ENCODE assay signal across 9 cellular contexts in genomic region chr1:241518447-241519307, GRCh38. TPM values are rescaled to one million over a fixed set of nuclear protein-coding genes. Genes with fewer than 3 reads are reported as not detected.
DNase-seq lines count a peak whose midpoint lies in the region; ATAC-seq and TF ChIP-seq lines count a peak whose summit lies in the region.
"Had no signal": no experiment of that assay in that cellular context is flagged by ENCODE, and none has a peak within 500 bp of the region (broad histone marks: within the 10 kb centered on the region; RNA-seq: fewer than 3 reads in every experiment).

No MANE protein-coding gene starts in this region.

- intact Hi-C loops in heart left ventricle (cut with DNase I): no loop called here
- intact Hi-C loops in posterior vena cava (cut with DNase I): no loop called here

- no peaks in the 10 kb centered on the region for H3K9me2 ChIP-seq in Loucy (replicated peaks; ENCODE audit: low read depth, low read length)

- peak overlapping the region; percentile 79 for H3K9ac ChIP-seq in Loucy (ENCODE audit: low read depth, low read length, poor library complexity, severe bottlenecking)

- DNase-seq in HAP-1 (ENCODE audit: low spot score in 2 of 2) (peak in 1 of 2 experiments; percentile 37), heart left ventricle (peak in 3 of 5 donors; percentile 18 to 47 (median 24)), progenitor cell of endocrine pancreas (ENCODE audit: low spot score, unreplicated experiment) (no peak), NOMO-1 treated with DMSO at 0.1 percent for 48 hours (lab: John Stamatoyannopoulos, UW; ENCODE audit: unreplicated experiment) (no peak), posterior vena cava (ENCODE audit: low spot score) (no peak)
- no peak for DNase-seq in activated naive CD4-positive, alpha-beta T cell treated with anti-CD3 and anti-CD28 coated beads, Interleukin-2, amount 10 ng/mL, durations not matched to agents 7 days and 5 days

- H3K79me2 ChIP-seq in Loucy (ENCODE audit: insufficient read depth, low read length): peaks cover 38% of the 10 kb centered on the region

- H3K27me3 ChIP-seq in HAP-1 (ENCODE audit: low read depth) (peaks cover 8% of the 10 kb centered on the region), Loucy (ENCODE audit: insufficient read depth, low read length, poor library complexity, severe bottlenecking) (peaks cover 28% of the 10 kb centered on the region), heart left ventricle (peaks cover 0 to 22% (median 0%) of the 10 kb centered on the region in 9 donors)

- TF ChIP-seq CTCF in Loucy (conservative IDR thresholded peaks at IDR 0.05; ENCODE audit: low read length): no peak
- no peak for TF ChIP-seq CTCF in heart left ventricle (IDR thresholded peaks at IDR 0.05)
- TF ChIP-seq CTCF in progenitor cell of endocrine pancreas (IDR thresholded peaks at IDR 0.05; ENCODE audit: unreplicated experiment): no peak

- WGBS in heart left ventricle, 4 donors: 5 to 7% (median 6%) methylated on average over 25 to 29 of the region's 29 CpGs

- peak overlapping the region; percentile 91 for H3K4me3 Mint-ChIP-seq in activated naive CD4-positive, alpha-beta T cell treated with anti-CD3 and anti-CD28 coated beads, Interleukin-2, amount 10 ng/mL, durations not matched to agents 7 days and 5 days
- H3K4me3 Mint-ChIP-seq in progenitor cell of endocrine pancreas (ENCODE audit: low read depth): no peak overlapping the region

- H3K36me3 Mint-ChIP-seq in activated naive CD4-positive, alpha-beta T cell treated with anti-CD3 and anti-CD28 coated beads, Interleukin-2, amount 10 ng/mL, durations not matched to agents 7 days and 5 days: peaks cover 18% of the 10 kb centered on the region
- H3K36me3 Mint-ChIP-seq in progenitor cell of endocrine pancreas (ENCODE audit: insufficient read depth): peaks cover 10% of the 10 kb centered on the region

- peak overlapping the region; percentile 92 for H3K4me2 ChIP-seq in Loucy (ENCODE audit: low read depth, low read length, poor library complexity, severe bottlenecking)

- H3K27ac ChIP-seq in heart left ventricle: peak overlapping the region; percentile 84 to 97 (median 92)

- no peak for TF ChIP-seq POLR2A in heart left ventricle (IDR thresholded peaks at IDR 0.05)

- peaks cover 29% of the 10 kb centered on the region for H4K20me1 ChIP-seq in Loucy (ENCODE audit: insufficient read depth, low read length, poor library complexity, severe bottlenecking)

- peaks cover 31% of the 10 kb centered on the region for H3K4me1 Mint-ChIP-seq in activated naive CD4-positive, alpha-beta T cell treated with anti-CD3 and anti-CD28 coated beads, Interleukin-2, amount 10 ng/mL, durations not matched to agents 7 days and 5 days
- peaks cover 22% of the 10 kb centered on the region for H3K4me1 Mint-ChIP-seq in progenitor cell of endocrine pancreas (ENCODE audit: low read depth)

- peak overlapping the region; percentile 75 for H3K4me3 ChIP-seq in HAP-1
- H3K4me3 ChIP-seq in Loucy (ENCODE audit: low read length, poor library complexity, severe bottlenecking): peak overlapping the region; percentile 89
- H3K4me3 ChIP-seq in heart left ventricle: peak overlapping the region; percentile 79 to 97 (median 90)

- peak overlapping the region; percentile 90 for H3K27ac Mint-ChIP-seq in activated naive CD4-positive, alpha-beta T cell treated with anti-CD3 and anti-CD28 coated beads, Interleukin-2, amount 10 ng/mL, durations not matched to agents 7 days and 5 days
- peak overlapping the region; percentile 83 for H3K27ac Mint-ChIP-seq in progenitor cell of endocrine pancreas

- peak overlapping the region; percentile 91 for H2AFZ ChIP-seq in Loucy (ENCODE audit: low read length)

- H3K4me1 ChIP-seq in HAP-1 (peaks cover 6% of the 10 kb centered on the region; the same call in 1 of the 2 replicates), Loucy (ENCODE audit: insufficient read depth, low read length, poor library complexity, severe bottlenecking) (peaks cover 20% of the 10 kb centered on the region), heart left ventricle (peaks cover 0 to 27% (median 13%) of the 10 kb centered on the region in 12 donors)

- peaks cover 18% of the 10 kb centered on the region for H3K27me3 Mint-ChIP-seq in activated naive CD4-positive, alpha-beta T cell treated with anti-CD3 and anti-CD28 coated beads, Interleukin-2, amount 10 ng/mL, durations not matched to agents 7 days and 5 days
- no peaks in the 10 kb centered on the region for H3K27me3 Mint-ChIP-seq in progenitor cell of endocrine pancreas

- in situ Hi-C loops in HAP-1 (cut with MboI; ENCODE audit: low sequenced_read_pairs): no loop called here

- no peaks in the 10 kb centered on the region for H3K9me3 Mint-ChIP-seq in activated naive CD4-positive, alpha-beta T cell treated with anti-CD3 and anti-CD28 coated beads, Interleukin-2, amount 10 ng/mL, durations not matched to agents 7 days and 5 days
- no peaks in the 10 kb centered on the region for H3K9me3 Mint-ChIP-seq in progenitor cell of endocrine pancreas (ENCODE audit: low read depth)
- H3K9me3 Mint-ChIP-seq: activated naive CD4-positive, alpha-beta T cell treated with anti-CD3 and anti-CD28 coated beads, Interleukin-2, amount 50 U/mL, for 72 hours had no signal

- ATAC-seq in GM18499 (IDR thresholded peaks at IDR 0.05; ENCODE audit: insufficient read depth, unreplicated experiment) (peak; percentile 20), heart left ventricle (peak in 3 of 4 donors; percentile 11 to 60 (median 59))

- CTCF ChIA-PET in activated naive CD4-positive, alpha-beta T cell treated with anti-CD3 and anti-CD28 coated beads, Interleukin-2, amount 10 ng/mL, durations not matched to agents 7 days and 5 days (lab: Charles Lee): interaction anchor here (0.9 to 1.0 kb wide), 2 partner anchors 94 to 335 kb away, joined by 3 read pairs; no protein-coding TSS in a partner anchor

- H3K9me3 ChIP-seq in HAP-1: no peaks in the 10 kb centered on the region
- no peaks in the 10 kb centered on the region for H3K9me3 ChIP-seq in Loucy (ENCODE audit: insufficient read depth, low read depth, low read length)
- H3K9me3 ChIP-seq in heart left ventricle: no peaks in the 10 kb centered on the region

- peaks cover 27% of the 10 kb centered on the region for H3K36me3 ChIP-seq in HAP-1 (replicated peaks)
- H3K36me3 ChIP-seq in Loucy (ENCODE audit: insufficient read depth, low read length): no peaks in the 10 kb centered on the region
- H3K36me3 ChIP-seq in heart left ventricle: peaks cover 0 to 29% (median 12%) of the 10 kb centered on the region in 9 donors

- no peaks in the 10 kb centered on the region for H3F3A ChIP-seq in Loucy (ENCODE audit: low read depth)

RNA-seq across cellular contexts. Expression of gene FH, which starts 0.9 kb away (rescaled TPM):
- total RNA-seq in heart left ventricle (100 to 1,000 TPM; 153 to 279 (median 209) TPM), progenitor cell of endocrine pancreas (59.7 and 64.2 TPM in 2 replicates), posterior vena cava (10 to 100 TPM; 45.0 to 54.1 TPM)
- 100 to 1,000 TPM; 168 to 246 TPM for polyA plus RNA-seq in heart left ventricle

RNA-seq across cellular contexts. Expression of gene KMO, which starts 13.5 kb away (rescaled TPM):
- total RNA-seq in heart left ventricle: 1 to 10 TPM in 2 of 9 donors, under 1 TPM in 4, not detected in 3; 0.07 to 3.9 (median 0.18) TPM
- polyA plus RNA-seq in heart left ventricle: under 1 TPM; 0.11 to 0.15 TPM
- total RNA-seq in progenitor cell of endocrine pancreas: not detected in 2 replicates
- 1 to 10 TPM; 1.1 to 1.2 TPM for total RNA-seq in posterior vena cava
- total RNA-seq: activated naive CD4-positive, alpha-beta T cell treated with anti-CD3 and anti-CD28 coated beads, Interleukin-2, amount 50 U/mL, for 72 hours had no signal

Comparison
In these comparisons a context has a peak if more than half of its experiments do, and no peak if none do; other contexts are left out.
1. DNase-seq: peak in heart left ventricle (3 of 5); none in activated naive CD4-positive, alpha-beta T cell treated with anti-CD3 and anti-CD28 coated beads, Interleukin-2, amount 10 ng/mL, durations not matched to agents 7 days and 5 days (single experiment), progenitor cell of endocrine pancreas (single experiment), NOMO-1 treated with DMSO at 0.1 percent for 48 hours (single experiment) and posterior vena cava (single experiment).
2. Peak in every context shown above with its lines, with median percentiles within 50 percentile points of each other: H3K4me3 ChIP-seq.